Comparison of ENCODE assay signal across 8 cellular contexts in the genomic region with DNA sequence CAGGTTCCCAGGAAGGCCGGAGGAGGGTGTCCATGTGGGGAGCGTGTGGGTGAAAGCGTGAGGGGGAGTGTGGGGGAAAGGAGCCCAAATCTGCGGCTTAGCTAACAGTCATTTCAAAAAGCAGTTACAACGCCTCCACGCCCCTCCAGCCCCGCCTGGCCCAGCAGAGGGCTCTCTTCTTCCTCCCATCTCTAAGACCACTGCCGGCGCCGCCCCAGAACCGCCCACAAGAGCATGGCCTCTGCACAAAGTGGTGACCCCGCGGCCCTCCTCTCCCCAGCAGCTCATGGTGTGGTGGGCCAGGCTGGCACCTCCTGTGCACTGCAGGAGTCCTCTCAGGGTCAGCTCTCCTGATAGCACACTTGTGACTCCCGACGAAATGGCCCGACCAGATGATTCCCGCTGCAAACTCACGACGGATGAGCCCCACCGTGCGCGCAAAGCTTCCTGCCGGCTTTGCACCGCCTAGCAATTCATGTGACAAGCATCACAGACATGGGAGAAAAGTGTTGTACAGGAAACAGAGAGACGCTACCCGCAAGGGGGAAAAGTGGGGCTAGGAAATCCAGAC. TPM values are rescaled to one million over a fixed set of nuclear protein-coding genes. Genes with fewer than 3 reads are reported as not detected.
A peak's percentile ranks its signal among the peaks of the same experiment; 100 is the strongest.
DNase-seq lines count a peak whose midpoint lies in the region; ATAC-seq and TF ChIP-seq lines count a peak whose summit lies in the region.

No MANE protein-coding gene starts in this region.

- no peaks in the 10 kb centered on the region for H3K27me3 Mint-ChIP-seq in activated CD8-positive, alpha-beta memory T cell treated with anti-CD3 and anti-CD28 coated beads, Interleukin-2, amount 10 ng/mL, durations not matched to agents 7 days and 5 days
- H3K27me3 Mint-ChIP-seq in endothelial cell (ENCODE audit: unreplicated experiment): peaks cover 3% of the 10 kb centered on the region

- peaks cover 7% of the 10 kb centered on the region for H3K36me3 Mint-ChIP-seq in activated CD8-positive, alpha-beta memory T cell treated with anti-CD3 and anti-CD28 coated beads, Interleukin-2, amount 10 ng/mL, durations not matched to agents 7 days and 5 days
- no peaks in the 10 kb centered on the region for H3K36me3 Mint-ChIP-seq in endothelial cell (ENCODE audit: low read depth, unreplicated experiment)

- CTCF ChIA-PET in AG04449 (lab: Yijun Ruan, JAX): interaction anchor here (0.7 to 7.9 kb wide), 29 partner anchors 9 to 182 kb away, joined by 3 to 320 read pairs (median 6); no protein-coding TSS in a partner anchor
- CTCF ChIA-PET in activated CD8-positive, alpha-beta memory T cell treated with anti-CD3 and anti-CD28 coated beads, Interleukin-2, amount 10 ng/mL, durations not matched to agents 7 days and 5 days (lab: Charles Lee): interaction anchor here (0.8 to 2.7 kb wide), 21 partner anchors 8 to 163 kb away, joined by 3 to 70 read pairs (median 6); no protein-coding TSS in a partner anchor

- H3K4me3 Mint-ChIP-seq in activated CD8-positive, alpha-beta memory T cell treated with anti-CD3 and anti-CD28 coated beads, Interleukin-2, amount 10 ng/mL, durations not matched to agents 7 days and 5 days: peak overlapping the region; percentile 81
- peak overlapping the region; percentile 89 for H3K4me3 Mint-ChIP-seq in endothelial cell (ENCODE audit: unreplicated experiment)

- peak; percentile 95 for ATAC-seq in GM18858 (IDR thresholded peaks at IDR 0.05; ENCODE audit: unreplicated experiment)
- ATAC-seq in HG03060 (IDR thresholded peaks at IDR 0.05; ENCODE audit: low read depth, unreplicated experiment): peak; percentile 91
- ATAC-seq in activated CD8-positive, alpha-beta memory T cell treated with anti-CD3 and anti-CD28 coated beads, Interleukin-2, amount 10 ng/mL, durations not matched to agents 7 days and 5 days: peak; percentile 98

- peaks cover 8% of the 10 kb centered on the region for H3K9me3 Mint-ChIP-seq in activated CD8-positive, alpha-beta memory T cell treated with anti-CD3 and anti-CD28 coated beads, Interleukin-2, amount 10 ng/mL, durations not matched to agents 7 days and 5 days (ENCODE audit: low read depth)
- H3K9me3 Mint-ChIP-seq in endothelial cell (ENCODE audit: unreplicated experiment): no peaks in the 10 kb centered on the region

- DNase-seq in AG04449 (ENCODE audit: low read depth, low spot score) (no peak), NCI-H774 (lab: John Stamatoyannopoulos, UW) (peak; percentile 77), endothelial cell (ENCODE audit: low spot score) (peak; percentile 83), midbrain (lab: John Stamatoyannopoulos, UW) (peak; percentile 72)
- peak; percentile 96 for DNase-seq in activated CD8-positive, alpha-beta memory T cell treated with anti-CD3 and anti-CD28 coated beads, Interleukin-2, amount 10 ng/mL, durations not matched to agents 7 days and 5 days
- DNase-seq in stimulated activated CD8-positive, alpha-beta memory T cell treated with anti-CD3 and anti-CD28 coated beads, Interleukin-15, amount 100 ng/mL, for 48 hours (ENCODE audit: low read depth in 2 of 2): peak; percentile 79 to 81

- peaks cover 21% of the 10 kb centered on the region for H3K4me1 Mint-ChIP-seq in activated CD8-positive, alpha-beta memory T cell treated with anti-CD3 and anti-CD28 coated beads, Interleukin-2, amount 10 ng/mL, durations not matched to agents 7 days and 5 days
- H3K4me1 Mint-ChIP-seq in endothelial cell (ENCODE audit: unreplicated experiment): peaks cover 15% of the 10 kb centered on the region

- H3K4me3 ChIP-seq in AG04449 (ENCODE audit: low read depth, low read length): peak overlapping the region; percentile 63

- peak; percentile 86 for TF ChIP-seq CTCF in AG04449 (IDR thresholded peaks at IDR 0.05; ENCODE audit: insufficient read depth, low read length, missing control alignments)
- TF ChIP-seq CTCF in endothelial cell (IDR thresholded peaks at IDR 0.05; ENCODE audit: unreplicated experiment): no peak

- peak overlapping the region; percentile 92 for H3K27ac Mint-ChIP-seq in activated CD8-positive, alpha-beta memory T cell treated with anti-CD3 and anti-CD28 coated beads, Interleukin-2, amount 10 ng/mL, durations not matched to agents 7 days and 5 days
- H3K27ac Mint-ChIP-seq in endothelial cell (ENCODE audit: unreplicated experiment): peak overlapping the region; percentile 49

- POLR2A ChIA-PET in AG04449 (lab: Yijun Ruan, JAX): interaction anchor here (1.4 kb wide), 1 partner anchor 117 kb away, joined by 4 read pairs; no protein-coding TSS in a partner anchor

RNA-seq across cellular contexts. Expression of gene HUS1, which starts 12.4 kb away (rescaled TPM):
- 10 to 100 TPM; 27.0 to 30.8 TPM for total RNA-seq in activated CD8-positive, alpha-beta memory T cell treated with anti-CD3 and anti-CD28 coated beads, Interleukin-2, amount 10 ng/mL, durations not matched to agents 7 days and 5 days
- 27.4 TPM for total RNA-seq in endothelial cell (ENCODE audit: unreplicated experiment)

RNA-seq across cellular contexts. Expression of gene SUN3, which starts 37.1 kb away (rescaled TPM):
- not detected for total RNA-seq in activated CD8-positive, alpha-beta memory T cell treated with anti-CD3 and anti-CD28 coated beads, Interleukin-2, amount 10 ng/mL, durations not matched to agents 7 days and 5 days
- total RNA-seq in endothelial cell (ENCODE audit: unreplicated experiment): not detected

RNA-seq across cellular contexts. Expression of gene C7orf57, which starts 43.5 kb away (rescaled TPM):
- under 1 TPM; 0.12 to 0.15 TPM for total RNA-seq in activated CD8-positive, alpha-beta memory T cell treated with anti-CD3 and anti-CD28 coated beads, Interleukin-2, amount 10 ng/mL, durations not matched to agents 7 days and 5 days
- total RNA-seq in endothelial cell (ENCODE audit: unreplicated experiment): not detected

RNA-seq across cellular contexts. Expression of gene PKD1L1, which starts 43.6 kb away (rescaled TPM):
- under 1 TPM; 0.06 to 0.19 TPM for total RNA-seq in activated CD8-positive, alpha-beta memory T cell treated with anti-CD3 and anti-CD28 coated beads, Interleukin-2, amount 10 ng/mL, durations not matched to agents 7 days and 5 days
- total RNA-seq in endothelial cell (ENCODE audit: unreplicated experiment): 4.8 TPM
